1 cellular context compared by ENCODE assay signal in the genomic region with DNA sequence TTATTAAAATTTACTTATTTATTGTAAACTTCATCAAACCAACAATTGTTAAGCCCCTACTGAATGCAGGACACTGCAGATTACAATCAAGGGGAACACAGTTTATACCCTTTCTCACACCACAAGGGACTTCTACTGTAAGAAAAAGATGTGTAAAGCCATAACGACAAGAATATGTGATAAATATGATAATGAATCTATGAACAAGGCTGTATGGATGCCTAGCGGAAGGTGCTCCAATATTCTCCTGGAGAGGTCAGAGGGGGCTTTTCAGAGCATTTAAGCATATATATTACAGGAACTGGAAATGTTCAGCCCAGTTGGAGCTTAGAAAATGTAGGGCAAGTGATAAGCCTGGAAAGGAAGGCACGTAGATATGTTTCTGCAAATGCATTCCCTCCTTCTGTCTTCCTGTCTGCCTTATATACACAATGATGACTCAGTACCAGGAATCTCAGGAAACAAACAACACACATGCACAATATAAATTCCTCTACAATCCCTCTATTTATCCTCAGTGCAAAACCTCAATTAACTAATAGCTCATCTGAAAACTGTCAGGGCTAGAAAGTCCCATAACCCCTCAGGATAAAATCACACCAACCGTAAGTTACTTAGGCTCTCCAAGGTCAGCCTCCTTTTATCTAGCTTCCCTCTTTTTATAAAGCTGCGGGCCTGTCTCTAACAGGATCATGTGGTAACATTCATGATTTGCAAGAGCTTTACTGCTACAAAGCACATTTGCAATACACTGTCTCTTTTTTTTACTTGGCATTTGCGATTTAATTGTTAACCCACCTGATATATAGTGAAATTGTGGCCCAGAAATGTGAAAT.
TF ChIP-seq lines count a peak whose summit lies in the region.

No MANE protein-coding gene starts in this region.

TF ChIP-seq in A549, 52 proteins besides CTCF, POLR2A, EP300 and RAD21 (continued from another document):
- TF ChIP-seq, protein P1, sequence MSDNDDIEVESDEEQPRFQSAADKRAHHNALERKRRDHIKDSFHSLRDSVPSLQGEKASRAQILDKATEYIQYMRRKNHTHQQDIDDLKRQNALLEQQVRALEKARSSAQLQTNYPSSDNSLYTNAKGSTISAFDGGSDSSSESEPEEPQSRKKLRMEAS (IDR thresholded peaks at IDR 0.05), result 0 out of 2 replicates have a peak, but pooled peaks have one; percentile 16
- TF ChIP-seq JUNB (IDR thresholded peaks at IDR 0.05), result peak; percentile 27; the same call in 1 of the 2 replicates
- TF ChIP-seq ESRRA (IDR thresholded peaks at IDR 0.05; ENCODE audit: borderline replicate concordance, low read length), result no peak
- no peak for TF ChIP-seq HOXB13 (CRISPR knock-in tag; IDR thresholded peaks at IDR 0.05; ENCODE audit: low read depth)
TF ChIP-seq in A549: peak in this region for 4.
